15 cellular contexts compared by ENCODE assay signal in the genomic region with DNA sequence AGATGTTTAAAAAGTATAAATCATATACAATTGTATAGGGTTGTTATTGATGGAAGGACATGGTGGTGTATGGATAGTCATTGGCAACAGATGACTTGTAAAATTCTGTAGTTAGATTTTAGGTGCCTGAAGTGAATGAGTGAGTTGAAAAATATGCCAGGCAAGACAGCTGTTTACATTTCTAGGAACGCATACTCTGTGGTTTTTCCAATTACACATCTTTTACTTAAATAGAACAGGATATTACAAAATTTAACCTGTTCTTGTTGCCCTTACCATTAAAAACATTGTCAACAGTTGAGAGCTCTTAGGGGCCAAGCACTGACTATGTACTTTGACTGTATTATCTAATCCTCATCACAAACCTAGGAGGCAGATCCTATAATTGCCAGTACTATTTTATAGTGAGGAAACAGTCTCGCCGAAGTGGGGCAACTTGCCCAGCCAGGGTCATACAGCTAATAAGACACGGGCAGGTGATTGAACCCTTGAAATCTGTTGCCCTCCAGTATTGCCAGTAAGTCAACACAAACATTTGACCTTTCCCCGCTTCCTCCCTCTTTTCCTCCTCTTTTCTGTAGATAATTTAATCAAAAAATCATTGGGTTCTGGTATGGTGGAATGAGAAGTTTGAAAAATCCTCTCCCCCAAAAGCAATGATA.
DNase-seq lines count a peak whose midpoint lies in the region; ATAC-seq, FAIRE-seq and TF ChIP-seq lines count a peak whose summit lies in the region.
"Had no signal": no experiment of that assay in that cellular context is flagged by ENCODE, and none has a peak within 500 bp of the region (broad histone marks: within the 10 kb centered on the region; RNA-seq: fewer than 3 reads in every experiment).

No MANE protein-coding gene starts in this region.

- H2AFZ ChIP-seq in HepG2 (ENCODE audit: low read length) = no peak overlapping the region
- no peak overlapping the region for H2AFZ ChIP-seq in GM23338

- BruUV-seq in HepG2 (replicated peaks; lab: Mats Ljungman, UMichigan) = no TSS peak

- DNase-seq in HepG2 (ENCODE audit: low spot score) (no peak), NCI-H82 (lab: John Stamatoyannopoulos, UW) (peak; percentile 39), cardiac fibroblast (ENCODE audit: low read depth in 2 of 2) (peak; percentile 29 to 40), GM23338 (ENCODE audit: low spot score) (no peak), urothelium cell line (ENCODE audit: low spot score) (no peak), HT-29 (ENCODE audit: low spot score) (no peak)
- no peak for DNase-seq in stimulated activated effector memory CD8-positive, alpha-beta T cell treated with anti-CD3 and anti-CD28 coated beads, Interleukin-12 subunit alpha, Interleukin-12 subunit beta, amount 100 ng/mL, for 72 hours (ENCODE audit: low spot score in 2 of 2)
- DNase-seq: activated CD4-positive, CD25-positive, alpha-beta regulatory T cell treated with anti-CD3 and anti-CD28 coated beads, Interleukin-2, amount 50 U/mL, for 72 hours; glutamatergic neuron; left lung; SHP77; stimulated activated CD8-positive, alpha-beta memory T cell treated with anti-CD3 and anti-CD28 coated beads, Interleukin-4, amount 100 ng/mL, for 48 hours had no signal

- peaks cover 16% of the 10 kb centered on the region for H3K4me1 Mint-ChIP-seq in stimulated activated effector memory CD8-positive, alpha-beta T cell treated with anti-CD3 and anti-CD28 coated beads, Interleukin-12 subunit alpha, Interleukin-12 subunit beta, amount 100 ng/mL, for 72 hours
- H3K4me1 Mint-ChIP-seq in GM23338 = peaks cover 5% of the 10 kb centered on the region

- H3F3A ChIP-seq in GM23338 (replicated peaks; ENCODE audit: low read depth) = no peaks in the 10 kb centered on the region

- peaks cover 10% of the 10 kb centered on the region for H3K27me3 Mint-ChIP-seq in GM23338 (ENCODE audit: insufficient read depth, low read depth, poor library complexity)
- H3K27me3 Mint-ChIP-seq: activated naive CD4-positive, alpha-beta T cell treated with anti-CD3 and anti-CD28 coated beads, Interleukin-2, amount 50 U/mL, for 24 hours had no signal

- intact Hi-C loops in HepG2 (cut with micrococcal nuclease; ENCODE audit: unreplicated experiment) = no loop called here

- TF ChIP-seq POLR2A in HepG2 (IDR thresholded peaks at IDR 0.05; ENCODE audit: insufficient read depth in 1 of 2, low read depth in 2 of 2, low read length in 2 of 2) = no peak

- H3K4me3 ChIP-seq in liver (ENCODE audit: low read depth in 1 of 3, low read length in 3 of 3) (no peak overlapping the region), HepG2 (replicated peaks in 1 of 3; ENCODE audit: insufficient read depth in 1 of 3, low read depth in 2 of 3, low read length in 3 of 3) (no peak overlapping the region), cardiac fibroblast (replicated peaks in 1 of 2; ENCODE audit: low read depth in 2 of 2, low read length in 2 of 2) (no peak overlapping the region), GM23338 (no peak overlapping the region)

- no peaks in the 10 kb centered on the region for H3K36me3 ChIP-seq in liver (ENCODE audit: control insufficient read depth in 4 of 4, insufficient read depth in 3 of 4, low read depth in 1 of 4, low read length in 3 of 4)
- no peaks in the 10 kb centered on the region for H3K36me3 ChIP-seq in HepG2 (replicated peaks in 1 of 2; ENCODE audit: control insufficient read depth in 1 of 2, insufficient read depth in 2 of 2, low read length in 2 of 2)
- no peaks in the 10 kb centered on the region for H3K36me3 ChIP-seq in GM23338 (ENCODE audit: insufficient read depth)
- H3K36me3 ChIP-seq: left lung had no signal

- peak overlapping the region; percentile 54 for H3K27ac Mint-ChIP-seq in stimulated activated effector memory CD8-positive, alpha-beta T cell treated with anti-CD3 and anti-CD28 coated beads, Interleukin-12 subunit alpha, Interleukin-12 subunit beta, amount 100 ng/mL, for 72 hours
- H3K27ac Mint-ChIP-seq in GM23338 = no peak overlapping the region
- H3K27ac Mint-ChIP-seq: activated naive CD4-positive, alpha-beta T cell treated with anti-CD3 and anti-CD28 coated beads, Interleukin-2, amount 50 U/mL, for 24 hours had no signal

- FAIRE-seq in HepG2 (lab: Jason Lieb, UNC) (no peak), urothelium cell line (lab: Jason Lieb, UNC) (no peak)

- no peaks in the 10 kb centered on the region for H3K36me3 Mint-ChIP-seq in stimulated activated effector memory CD8-positive, alpha-beta T cell treated with anti-CD3 and anti-CD28 coated beads, Interleukin-12 subunit alpha, Interleukin-12 subunit beta, amount 100 ng/mL, for 72 hours
- H3K36me3 Mint-ChIP-seq in GM23338 (ENCODE audit: low read depth) = no peaks in the 10 kb centered on the region
- H3K36me3 Mint-ChIP-seq: activated naive CD4-positive, alpha-beta T cell treated with anti-CD3 and anti-CD28 coated beads, Interleukin-2, amount 50 U/mL, for 24 hours had no signal

- H4K20me1 ChIP-seq in HepG2 (ENCODE audit: insufficient read depth, low read length) (no peaks in the 10 kb centered on the region), GM23338 (replicated peaks; ENCODE audit: insufficient read depth) (no peaks in the 10 kb centered on the region)

- TF ChIP-seq EP300 in HepG2 (IDR thresholded peaks at IDR 0.05; ENCODE audit: low read depth in 2 of 2, low read length in 2 of 2) (no peak), HepG2 (CRISPR knock-in tag; IDR thresholded peaks at IDR 0.05; ENCODE audit: borderline replicate concordance) (no peak)

- CTCF ChIA-PET in HepG2 (lab: Yijun Ruan, JAX; ENCODE audit: low intra/inter-chr PET ratio, low total read pairs) = no interaction called here

- no peak overlapping the region for H3K9ac ChIP-seq in liver (ENCODE audit: low read depth in 1 of 2, low read length in 2 of 2)
- no peak overlapping the region for H3K9ac ChIP-seq in HepG2 (ENCODE audit: insufficient read depth, low read depth, low read length)

- H3K9me3 Mint-ChIP-seq in stimulated activated effector memory CD8-positive, alpha-beta T cell treated with anti-CD3 and anti-CD28 coated beads, Interleukin-12 subunit alpha, Interleukin-12 subunit beta, amount 100 ng/mL, for 72 hours = no peaks in the 10 kb centered on the region
- H3K9me3 Mint-ChIP-seq in GM23338 = no peaks in the 10 kb centered on the region
- H3K9me3 Mint-ChIP-seq: activated naive CD4-positive, alpha-beta T cell treated with anti-CD3 and anti-CD28 coated beads, Interleukin-2, amount 50 U/mL, for 24 hours; neural crest cell had no signal

- H3K4me1 ChIP-seq in liver (ENCODE audit: control insufficient read depth in 4 of 4, insufficient read depth in 4 of 4, low read length in 3 of 4) = peaks cover 0 to 8% (median 6%) of the 10 kb centered on the region in 4 donors
- H3K4me1 ChIP-seq in HepG2 (ENCODE audit: insufficient read depth, low read length) = peaks cover 57% of the 10 kb centered on the region
- no peaks in the 10 kb centered on the region; the same call in 1 of the 2 replicates for H3K4me1 ChIP-seq in GM23338 (ENCODE audit: insufficient read depth)
- H3K4me1 ChIP-seq: left lung had no signal

- no peak overlapping the region for H3K4me3 Mint-ChIP-seq in stimulated activated effector memory CD8-positive, alpha-beta T cell treated with anti-CD3 and anti-CD28 coated beads, Interleukin-12 subunit alpha, Interleukin-12 subunit beta, amount 100 ng/mL, for 72 hours
- H3K4me3 Mint-ChIP-seq in GM23338 = no peak overlapping the region
- H3K4me3 Mint-ChIP-seq: activated naive CD4-positive, alpha-beta T cell treated with anti-CD3 and anti-CD28 coated beads, Interleukin-2, amount 50 U/mL, for 24 hours; neural crest cell had no signal

- H3K79me2 ChIP-seq in HepG2 (ENCODE audit: insufficient read depth, low read length) (no peaks in the 10 kb centered on the region), GM23338 (replicated peaks; ENCODE audit: insufficient read depth) (no peaks in the 10 kb centered on the region)

- WGBS in liver = 17% methylated on average over 5 of the region's 5 CpGs
- WGBS in HepG2 (ENCODE audit: low lambda C conversion rate) = 81% methylated on average over 5 of the region's 5 CpGs

- H3K27me3 ChIP-seq in liver (ENCODE audit: control insufficient read depth in 4 of 4, insufficient read depth in 4 of 4, low read length in 3 of 4) = no peaks in the 10 kb centered on the region
- no peaks in the 10 kb centered on the region; a peak in 1 of 5 replicates for H3K27me3 ChIP-seq in HepG2 (ENCODE audit: control insufficient read depth in 1 of 2, insufficient read depth in 2 of 2, low read length in 2 of 2)
- H3K27me3 ChIP-seq in GM23338 (ENCODE audit: insufficient read depth) = no peaks in the 10 kb centered on the region

- H3K27ac ChIP-seq in liver (ENCODE audit: low read depth in 1 of 2, low read length in 2 of 2) (peak overlapping the region; percentile 3 to 11), HepG2 (ENCODE audit: extremely low read length, insufficient read depth, low read length) (no peak overlapping the region), GM23338 (ENCODE audit: low read depth) (no peak overlapping the region)
- H3K27ac ChIP-seq: left lung had no signal

- TF ChIP-seq CTCF in liver (IDR thresholded peaks at IDR 0.05; ENCODE audit: low read depth, low read length, missing input control) = no peak
- TF ChIP-seq CTCF in HepG2 (CRISPR knock-in tag; IDR thresholded peaks at IDR 0.05) = no peak
- TF ChIP-seq CTCF in cardiac fibroblast (IDR thresholded peaks at IDR 0.05; ENCODE audit: low read depth, low read length) = no peak
- TF ChIP-seq CTCF in GM23338 (conservative IDR thresholded peaks at IDR 0.05; ENCODE audit: low read depth in 2 of 2) = no peak

- POLR2A ChIA-PET in HepG2 (lab: Yijun Ruan, JAX) = interaction anchor here (2.4 kb wide), 1 partner anchor 47 kb away, joined by 13 read pairs; no protein-coding TSS in a partner anchor

- ATAC-seq in HepG2 = no peak
- ATAC-seq in stimulated activated effector memory CD8-positive, alpha-beta T cell treated with anti-CD3 and anti-CD28 coated beads, Interleukin-12 subunit alpha, Interleukin-12 subunit beta, amount 100 ng/mL, for 72 hours = peak; percentile 27
- ATAC-seq in GM23338 = no peak
- ATAC-seq: left lung had no signal

- peak; percentile 5 to 37 for TF ChIP-seq RAD21 in liver (IDR thresholded peaks at IDR 0.05)
- TF ChIP-seq RAD21 in HepG2 (CRISPR knock-in tag; IDR thresholded peaks at IDR 0.05) = no peak

- in situ Hi-C loops in HepG2 (cut with HindIII; ENCODE audit: extremely low pct_ligation_motif_present, low pct_unique_long_range_greater_than_20kb) = no loop called here

- H3K9me2 ChIP-seq in GM23338 (ENCODE audit: insufficient read depth) = no peaks in the 10 kb centered on the region; the same call in 1 of the 2 replicates

- H3K9me3 ChIP-seq in liver (ENCODE audit: control insufficient read depth in 4 of 4, low read length in 3 of 4) (no peaks in the 10 kb centered on the region), HepG2 (ENCODE audit: low read length) (no peaks in the 10 kb centered on the region)
- H3K9me3 ChIP-seq: left lung had no signal

- H3K4me2 ChIP-seq in HepG2 (ENCODE audit: low read depth, low read length) (no peak overlapping the region), GM23338 (no peak overlapping the region)

TF ChIP-seq in liver, 16 proteins besides CTCF, POLR2A, EP300 and RAD21 (continues in another document):
- no peak for TF ChIP-seq TAF1 (conservative IDR thresholded peaks at IDR 0.05)

TF ChIP-seq in HepG2, 621 proteins besides CTCF, POLR2A, EP300 and RAD21 (continues in another document):
- TF ChIP-seq NKX3-1 (CRISPR knock-in tag; IDR thresholded peaks at IDR 0.05) = no peak
- TF ChIP-seq DR1 (CRISPR knock-in tag; IDR thresholded peaks at IDR 0.05) = no peak

TF ChIP-seq in GM23338, 12 proteins besides CTCF, POLR2A, EP300 and RAD21 (continues in another document):
- TF ChIP-seq CREB1 (CRISPR knock-in tag; IDR thresholded peaks at IDR 0.05; ENCODE audit: low read depth) = no peak

Comparison
In these comparisons a context has a peak if more than half of its experiments do, and no peak if none do; other contexts are left out.
1. H3K27ac ChIP-seq: peak in liver (2 of 2); none in HepG2 (single experiment) and GM23338 (single experiment).
2. DNase-seq: peak in NCI-H82 (single experiment) and cardiac fibroblast (2 of 2); none in HepG2 (single experiment), stimulated activated effector memory CD8-positive, alpha-beta T cell treated with anti-CD3 and anti-CD28 coated beads, Interleukin-12 subunit alpha, Interleukin-12 subunit beta, amount 100 ng/mL, for 72 hours (0 of 2), GM23338 (single experiment), urothelium cell line (single experiment) and HT-29 (single experiment).